ENCODE assay signal across 1 cellular context in the genomic region with DNA sequence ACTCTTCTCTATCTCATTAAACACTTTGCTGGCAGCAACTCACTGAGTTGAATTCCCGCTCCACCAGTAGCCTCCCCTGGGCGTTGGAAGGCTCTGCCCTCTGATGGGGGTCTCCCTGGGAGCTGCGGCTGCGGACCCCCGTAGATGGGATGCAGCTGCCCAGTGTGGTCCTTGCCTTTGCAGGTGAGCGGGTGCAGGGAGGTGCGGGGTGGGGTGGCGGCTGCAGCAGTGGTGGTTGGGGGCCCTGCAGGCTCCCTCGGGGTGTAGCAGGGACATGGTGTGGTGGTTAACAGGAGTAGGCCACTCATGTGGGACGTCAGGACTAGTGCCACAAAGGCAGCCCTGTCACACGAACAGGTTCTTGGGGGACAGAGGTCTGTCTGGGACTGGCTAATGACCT.
TF ChIP-seq lines count a peak whose summit lies in the region.

No MANE protein-coding gene starts in this region.

TF ChIP-seq in SK-N-SH treated with all-trans-retinoic acid at 6 μM for 48 hours, 23 proteins besides CTCF, POLR2A, EP300 and RAD21:
- TF ChIP-seq ZFP30 (CRISPR knock-in tag; IDR thresholded peaks at IDR 0.05): no peak
- no peak for TF ChIP-seq CSDC2 (CRISPR knock-in tag; IDR thresholded peaks at IDR 0.05)
- TF ChIP-seq ZNF565 (CRISPR knock-in tag; conservative IDR thresholded peaks at IDR 0.05; ENCODE audit: low read depth): no peak
- no peak for TF ChIP-seq ISL1 (CRISPR knock-in tag; IDR thresholded peaks at IDR 0.05)
- TF ChIP-seq TOX (CRISPR knock-in tag; IDR thresholded peaks at IDR 0.05; ENCODE audit: borderline replicate concordance): no peak
- no peak for TF ChIP-seq ZNF70 (CRISPR knock-in tag; IDR thresholded peaks at IDR 0.05)
- TF ChIP-seq PATZ1 (CRISPR knock-in tag; IDR thresholded peaks at IDR 0.05; ENCODE audit: borderline replicate concordance): no peak
- no peak for TF ChIP-seq PPARA (CRISPR knock-in tag; IDR thresholded peaks at IDR 0.05; ENCODE audit: borderline replicate concordance)
